ENCODE assay signal across 15 cellular contexts in the genomic region with DNA sequence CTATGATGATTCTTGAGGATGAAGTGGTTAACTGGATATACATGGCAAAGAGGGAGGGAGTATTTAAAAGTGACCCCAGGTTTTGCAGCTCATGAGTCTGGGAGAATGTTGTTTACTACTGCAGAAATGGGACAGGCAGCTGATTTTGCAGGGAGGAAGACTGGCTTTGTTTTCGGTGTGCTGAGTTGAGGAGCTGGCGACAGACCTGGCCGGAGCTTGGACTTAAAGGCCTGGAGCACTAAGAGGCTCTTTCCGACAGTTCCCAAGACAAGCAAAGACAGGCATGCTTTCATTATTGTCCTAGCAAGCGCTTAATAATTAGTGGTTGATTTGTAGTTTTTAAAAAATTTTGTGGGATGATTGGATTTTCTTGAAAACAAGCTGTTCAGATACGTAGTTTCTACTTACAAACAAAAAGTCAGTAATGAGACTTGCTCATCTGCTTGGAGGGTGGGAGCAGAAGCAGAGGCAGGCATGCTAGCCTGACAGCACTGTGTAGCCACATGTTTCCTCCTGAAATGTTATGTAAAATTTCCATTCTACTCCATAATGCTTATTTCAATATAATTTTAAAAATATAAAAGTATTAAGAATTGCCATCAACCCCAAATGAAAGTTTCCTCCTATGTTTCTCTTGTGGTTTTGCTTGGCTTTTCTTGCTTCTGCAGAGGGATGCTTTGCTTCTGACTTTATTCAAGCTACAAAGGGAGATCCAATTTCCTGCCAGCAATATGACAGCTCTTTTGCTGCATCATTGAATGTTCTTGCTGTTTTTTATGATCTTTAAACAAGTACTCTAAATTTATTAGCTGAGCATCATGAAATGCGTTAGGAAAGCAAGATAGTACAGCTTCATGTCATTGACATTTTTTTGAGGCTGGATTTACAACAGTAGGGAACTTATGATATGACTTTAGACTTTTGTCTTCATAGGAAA.
DNase-seq lines count a peak whose midpoint lies in the region; ATAC-seq and TF ChIP-seq lines count a peak whose summit lies in the region.
"Had no signal": no experiment of that assay in that cellular context is flagged by ENCODE, and none has a peak within 500 bp of the region (broad histone marks: within the 10 kb centered on the region; RNA-seq: fewer than 3 reads in every experiment).

No MANE protein-coding gene starts in this region.

- no peaks in the 10 kb centered on the region for H3K36me3 ChIP-seq in smooth muscle cell (ENCODE audit: low read depth)
- H3K36me3 ChIP-seq: left lung, SJSA1 had no signal

- H3K9me3 Mint-ChIP-seq in activated naive CD8-positive, alpha-beta T cell treated with anti-CD3 and anti-CD28 coated beads, Interleukin-2, amount 50 U/mL, for 24 hours = no peaks in the 10 kb centered on the region
- H3K9me3 Mint-ChIP-seq in activated naive CD8-positive, alpha-beta T cell treated with anti-CD3 and anti-CD28 coated beads for 36 hours = no peaks in the 10 kb centered on the region
- no peaks in the 10 kb centered on the region for H3K9me3 Mint-ChIP-seq in WTC11
- H3K9me3 Mint-ChIP-seq: activated naive CD4-positive, alpha-beta T cell treated with anti-CD3 and anti-CD28 coated beads, Interleukin-2, amount 50 U/mL, for 24 hours; IgD-negative memory B cell had no signal

- H3K9me3 ChIP-seq in smooth muscle cell (replicated peaks; ENCODE audit: low read depth) = no peaks in the 10 kb centered on the region
- H3K9me3 ChIP-seq: left lung, SJSA1 had no signal

- POLR2A ChIA-PET in WTC11 (lab: Charles Lee) = no interaction called here

- peak overlapping the region; percentile 49 for H3K27ac ChIP-seq in smooth muscle cell (ENCODE audit: low read depth)
- H3K27ac ChIP-seq: epithelial cell of prostate, left lung, SJSA1 had no signal

- H3K27ac Mint-ChIP-seq in activated naive CD8-positive, alpha-beta T cell treated with anti-CD3 and anti-CD28 coated beads, Interleukin-2, amount 50 U/mL, for 24 hours = peak overlapping the region; percentile 2
- no peak overlapping the region for H3K27ac Mint-ChIP-seq in activated naive CD8-positive, alpha-beta T cell treated with anti-CD3 and anti-CD28 coated beads for 36 hours
- H3K27ac Mint-ChIP-seq in WTC11 = peak overlapping the region; percentile 61
- H3K27ac Mint-ChIP-seq: activated naive CD4-positive, alpha-beta T cell treated with anti-CD3 and anti-CD28 coated beads, Interleukin-2, amount 50 U/mL, for 24 hours; IgD-negative memory B cell had no signal

- peaks cover 12% of the 10 kb centered on the region for H3F3A ChIP-seq in smooth muscle cell (ENCODE audit: low read depth)

- TF ChIP-seq CTCF in WTC11 (IDR thresholded peaks at IDR 0.05) (no peak), smooth muscle cell (IDR thresholded peaks at IDR 0.05; ENCODE audit: borderline replicate concordance, insufficient read depth, poor library complexity, severe bottlenecking) (no peak)

- no peak overlapping the region for H2AFZ ChIP-seq in smooth muscle cell (ENCODE audit: low read depth)

- peaks cover 50% of the 10 kb centered on the region for H3K4me1 Mint-ChIP-seq in activated naive CD8-positive, alpha-beta T cell treated with anti-CD3 and anti-CD28 coated beads, Interleukin-2, amount 50 U/mL, for 24 hours
- peaks cover 46% of the 10 kb centered on the region for H3K4me1 Mint-ChIP-seq in activated naive CD8-positive, alpha-beta T cell treated with anti-CD3 and anti-CD28 coated beads for 36 hours
- peaks cover 91% of the 10 kb centered on the region for H3K4me1 Mint-ChIP-seq in WTC11

- H3K4me3 Mint-ChIP-seq in activated naive CD8-positive, alpha-beta T cell treated with anti-CD3 and anti-CD28 coated beads, Interleukin-2, amount 50 U/mL, for 24 hours = no peak overlapping the region
- no peak overlapping the region for H3K4me3 Mint-ChIP-seq in activated naive CD8-positive, alpha-beta T cell treated with anti-CD3 and anti-CD28 coated beads for 36 hours
- H3K4me3 Mint-ChIP-seq in WTC11 = no peak overlapping the region
- H3K4me3 Mint-ChIP-seq: activated naive CD4-positive, alpha-beta T cell treated with anti-CD3 and anti-CD28 coated beads, Interleukin-2, amount 50 U/mL, for 24 hours; IgD-negative memory B cell had no signal

- H3K27me3 ChIP-seq in smooth muscle cell (ENCODE audit: low read depth) = no peaks in the 10 kb centered on the region
- H3K27me3 ChIP-seq: left lung, SJSA1 had no signal

- H3K27me3 Mint-ChIP-seq in activated naive CD8-positive, alpha-beta T cell treated with anti-CD3 and anti-CD28 coated beads, Interleukin-2, amount 50 U/mL, for 24 hours = peaks cover 2% of the 10 kb centered on the region
- no peaks in the 10 kb centered on the region for H3K27me3 Mint-ChIP-seq in activated naive CD8-positive, alpha-beta T cell treated with anti-CD3 and anti-CD28 coated beads for 36 hours
- no peaks in the 10 kb centered on the region for H3K27me3 Mint-ChIP-seq in WTC11 (ENCODE audit: low read depth)
- H3K27me3 Mint-ChIP-seq: IgD-negative memory B cell had no signal

- H3K4me2 ChIP-seq in smooth muscle cell = peak overlapping the region; percentile 75

- H3K4me3 ChIP-seq in smooth muscle cell = no peak overlapping the region
- H3K4me3 ChIP-seq: left lung, SJSA1 had no signal

- peaks cover 1% of the 10 kb centered on the region for H3K36me3 Mint-ChIP-seq in activated naive CD8-positive, alpha-beta T cell treated with anti-CD3 and anti-CD28 coated beads, Interleukin-2, amount 50 U/mL, for 24 hours (ENCODE audit: low read depth)
- peaks cover 2% of the 10 kb centered on the region for H3K36me3 Mint-ChIP-seq in activated naive CD8-positive, alpha-beta T cell treated with anti-CD3 and anti-CD28 coated beads for 36 hours
- H3K36me3 Mint-ChIP-seq in WTC11 = no peaks in the 10 kb centered on the region
- H3K36me3 Mint-ChIP-seq: activated naive CD4-positive, alpha-beta T cell treated with anti-CD3 and anti-CD28 coated beads, Interleukin-2, amount 50 U/mL, for 24 hours had no signal

- ATAC-seq in activated naive CD8-positive, alpha-beta T cell treated with anti-CD3 and anti-CD28 coated beads, Interleukin-2, amount 50 U/mL, for 24 hours = no peak
- no peak for ATAC-seq in WTC11
- ATAC-seq in HG02678 (IDR thresholded peaks at IDR 0.05; ENCODE audit: unreplicated experiment) = no peak
- ATAC-seq in HG03159 (IDR thresholded peaks at IDR 0.05; ENCODE audit: unreplicated experiment) = no peak
- ATAC-seq: left lung had no signal

- WGBS in smooth muscle cell (ENCODE audit: low lambda C conversion rate) = 41% methylated on average over 7 of the region's 7 CpGs

- peaks cover 16% of the 10 kb centered on the region for H3K79me2 ChIP-seq in smooth muscle cell (ENCODE audit: low read depth)

- H3K9ac ChIP-seq in smooth muscle cell (ENCODE audit: low read depth) = no peak overlapping the region

- CTCF ChIA-PET in WTC11 (lab: Charles Lee) = interaction anchor here (0.6 to 1.5 kb wide), 6 partner anchors 9 to 191 kb away, joined by 3 to 4 read pairs (median 4); a partner anchor contains a TSS

- no peaks in the 10 kb centered on the region for H4K20me1 ChIP-seq in smooth muscle cell (ENCODE audit: low read depth)

- DNase-seq in activated naive CD8-positive, alpha-beta T cell treated with anti-CD3 and anti-CD28 coated beads, Interleukin-2, amount 50 U/mL, for 24 hours = no peak
- no peak for DNase-seq in activated naive CD8-positive, alpha-beta T cell treated with anti-CD3 and anti-CD28 coated beads for 36 hours
- DNase-seq in WTC11 (ENCODE audit: low spot score) = no peak
- DNase-seq in iris pigment epithelial cell (ENCODE audit: low read depth) = peak; percentile 75
- no peak for DNase-seq in smooth muscle cell (lab: John Stamatoyannopoulos, UW; ENCODE audit: unreplicated experiment)
- DNase-seq in stimulated activated CD4-positive, alpha-beta T cell treated with anti-CD3 and anti-CD28 coated beads, Interleukin-1b, Interleukin-23, amount 100 ng/mL, for 48 hours = no peak
- DNase-seq: activated CD4-positive, alpha-beta T cell treated with anti-CD3 and anti-CD28 coated beads, Interleukin-2, amount 50 U/mL, for 48 hours; left lung; small intestine had no signal

- H3K4me1 ChIP-seq in smooth muscle cell (ENCODE audit: low read depth) = peaks cover 41% of the 10 kb centered on the region
- H3K4me1 ChIP-seq: left lung had no signal

TF ChIP-seq in WTC11, 78 proteins besides CTCF, POLR2A, EP300 and RAD21 (continues in another document):
- TF ChIP-seq SP1 (CRISPR knock-in tag; conservative IDR thresholded peaks at IDR 0.05) (no peak), RELA (CRISPR knock-in tag; IDR thresholded peaks at IDR 0.05; ENCODE audit: borderline replicate concordance) (no peak), ZNF121 (CRISPR knock-in tag; IDR thresholded peaks at IDR 0.05) (no peak), ZNF671 (CRISPR knock-in tag; IDR thresholded peaks at IDR 0.05) (no peak)
- TF ChIP-seq, protein P1, sequence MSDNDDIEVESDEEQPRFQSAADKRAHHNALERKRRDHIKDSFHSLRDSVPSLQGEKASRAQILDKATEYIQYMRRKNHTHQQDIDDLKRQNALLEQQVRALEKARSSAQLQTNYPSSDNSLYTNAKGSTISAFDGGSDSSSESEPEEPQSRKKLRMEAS (CRISPR knock-in tag; IDR thresholded peaks at IDR 0.05) = no peak
- TF ChIP-seq, protein P2, sequence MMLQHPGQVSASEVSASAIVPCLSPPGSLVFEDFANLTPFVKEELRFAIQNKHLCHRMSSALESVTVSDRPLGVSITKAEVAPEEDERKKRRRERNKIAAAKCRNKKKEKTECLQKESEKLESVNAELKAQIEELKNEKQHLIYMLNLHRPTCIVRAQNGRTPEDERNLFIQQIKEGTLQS (CRISPR knock-in tag; conservative IDR thresholded peaks at IDR 0.05) = no peak
